In genomic region chr4:115949974-115950743, GRCh38 we compare ENCODE assay signal across 8 cellular contexts.
DNase-seq lines count a peak whose midpoint lies in the region; ATAC-seq and TF ChIP-seq lines count a peak whose summit lies in the region.
"Not testable (repeated sequence)": the region's sequence is repeated elsewhere in the genome, so short reads cannot be mapped to it uniquely, and the experiment has no call there.

No MANE protein-coding gene starts in this region.

- TF ChIP-seq CTCF in GM10248 (IDR thresholded peaks at IDR 0.05; ENCODE audit: control extremely low read depth, extremely low read depth, low read depth, missing control alignments) = not testable (repeated sequence)

- H3K36me3 Mint-ChIP-seq in activated T-helper 1 cell treated with anti-CD3 and anti-CD28 coated beads, Interleukin-12 subunit alpha, Interleukin-12 subunit beta, Interleukin-2, Interleukin-4 antibody, amounts not matched to agents 30 ng/mL and 10 ng/mL and 1 ng/mL, durations not matched to agents 14 hours and 24 hours and 36 hours (ENCODE audit: low read depth) = not testable (repeated sequence)

- not testable (repeated sequence) for H3K4me1 Mint-ChIP-seq in activated T-helper 1 cell treated with anti-CD3 and anti-CD28 coated beads, Interleukin-12 subunit alpha, Interleukin-12 subunit beta, Interleukin-2, Interleukin-4 antibody, amounts not matched to agents 30 ng/mL and 10 ng/mL and 1 ng/mL, durations not matched to agents 14 hours and 24 hours and 36 hours (ENCODE audit: low read depth)

- H3K27ac Mint-ChIP-seq in activated T-helper 1 cell treated with anti-CD3 and anti-CD28 coated beads, Interleukin-12 subunit alpha, Interleukin-12 subunit beta, Interleukin-2, Interleukin-4 antibody, amounts not matched to agents 30 ng/mL and 10 ng/mL and 1 ng/mL, durations not matched to agents 14 hours and 24 hours and 36 hours = peak overlapping the region; percentile 14

- ATAC-seq in GM18519 (IDR thresholded peaks at IDR 0.05; ENCODE audit: low FRiP score, unreplicated experiment) = peak; percentile 82
- ATAC-seq in GM19351 (IDR thresholded peaks at IDR 0.05; ENCODE audit: unreplicated experiment) = peak; percentile 87
- peak; percentile 80 for ATAC-seq in GM21528 (IDR thresholded peaks at IDR 0.05; ENCODE audit: low FRiP score, unreplicated experiment)
- peak; percentile 72 for ATAC-seq in HG02798 (IDR thresholded peaks at IDR 0.05; ENCODE audit: poor library complexity, unreplicated experiment)
- ATAC-seq in HG03060 (IDR thresholded peaks at IDR 0.05; ENCODE audit: low read depth, unreplicated experiment) = peak; percentile 58
- ATAC-seq in HG03442 (IDR thresholded peaks at IDR 0.05; ENCODE audit: unreplicated experiment) = peak; percentile 81

- intact Hi-C loops in activated T-helper 1 cell treated with anti-CD3 and anti-CD28 coated beads, Interleukin-12 subunit alpha, Interleukin-12 subunit beta, Interleukin-2, Interleukin-4 antibody, amounts not matched to agents 30 ng/mL and 10 ng/mL and 1 ng/mL, durations not matched to agents 14 hours and 24 hours and 36 hours (cut with micrococcal nuclease) = not testable (repeated sequence)

- H3K27me3 Mint-ChIP-seq in activated T-helper 1 cell treated with anti-CD3 and anti-CD28 coated beads, Interleukin-12 subunit alpha, Interleukin-12 subunit beta, Interleukin-2, Interleukin-4 antibody, amounts not matched to agents 30 ng/mL and 10 ng/mL and 1 ng/mL, durations not matched to agents 14 hours and 24 hours and 36 hours (ENCODE audit: insufficient read depth) = not testable (repeated sequence)

- POLR2A ChIA-PET in GM10248 (lab: Yijun Ruan, JAX) = not testable (repeated sequence)

- CTCF ChIA-PET in GM10248 (lab: Yijun Ruan, JAX) = not testable (repeated sequence)

- H3K4me3 Mint-ChIP-seq in activated T-helper 1 cell treated with anti-CD3 and anti-CD28 coated beads, Interleukin-12 subunit alpha, Interleukin-12 subunit beta, Interleukin-2, Interleukin-4 antibody, amounts not matched to agents 30 ng/mL and 10 ng/mL and 1 ng/mL, durations not matched to agents 14 hours and 24 hours and 36 hours = not testable (repeated sequence)

- peak; percentile 6 for DNase-seq in GM10248 (ENCODE audit: extremely low spot score)
- DNase-seq in activated T-helper 1 cell treated with anti-CD3 and anti-CD28 coated beads, Interleukin-12 subunit alpha, Interleukin-12 subunit beta, Interleukin-2, Interleukin-4 antibody, amounts not matched to agents 30 ng/mL and 10 ng/mL and 1 ng/mL, durations not matched to agents 14 hours and 24 hours and 36 hours (ENCODE audit: low spot score) = not testable (repeated sequence)

- not testable (repeated sequence) for H3K9me3 Mint-ChIP-seq in activated T-helper 1 cell treated with anti-CD3 and anti-CD28 coated beads, Interleukin-12 subunit alpha, Interleukin-12 subunit beta, Interleukin-2, Interleukin-4 antibody, amounts not matched to agents 30 ng/mL and 10 ng/mL and 1 ng/mL, durations not matched to agents 14 hours and 24 hours and 36 hours
